Comparison of ENCODE assay signal across 21 cellular contexts in the genomic region with DNA sequence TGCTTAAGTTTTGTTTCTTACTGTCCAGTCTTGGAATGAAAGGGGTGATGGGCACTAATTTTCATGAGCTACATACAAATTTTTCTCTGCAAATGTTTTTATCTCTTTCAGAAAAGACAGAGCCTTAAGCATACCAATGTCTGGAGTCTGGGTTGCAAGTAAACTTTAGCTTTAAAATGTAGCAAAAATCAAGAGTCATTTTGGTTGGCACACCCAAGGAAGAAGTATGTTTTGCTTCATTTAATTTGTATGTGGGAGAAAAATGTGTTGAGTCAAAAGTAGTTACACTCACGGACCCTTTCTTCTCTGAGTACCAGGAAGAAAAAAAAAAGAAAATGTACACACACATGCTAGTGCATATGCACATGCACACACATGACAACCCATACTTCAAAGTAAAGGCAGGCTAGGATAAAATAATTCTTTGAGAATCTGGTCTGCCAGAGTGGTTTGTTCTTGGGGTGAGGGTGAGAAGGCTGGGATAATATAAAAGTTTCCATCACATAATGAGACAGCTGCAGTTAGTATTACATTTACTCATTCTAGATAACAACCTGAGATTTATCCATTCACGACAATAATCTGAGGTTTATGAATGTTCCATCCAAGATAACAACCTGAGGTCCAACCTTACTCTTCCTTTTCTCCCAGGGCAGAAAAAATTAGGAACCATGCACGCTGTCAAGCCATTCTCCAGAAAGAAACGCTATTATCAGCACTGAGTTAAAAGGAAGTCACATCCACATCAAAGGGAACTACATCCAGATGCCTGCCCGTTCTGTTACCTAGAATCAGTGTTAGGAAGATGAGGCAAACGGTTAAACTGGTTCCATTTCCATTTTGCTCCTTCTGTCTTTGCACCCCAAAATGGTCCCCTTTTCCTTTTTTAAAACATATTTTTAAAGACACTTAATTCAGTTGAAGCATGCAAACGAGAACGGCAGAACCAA. TPM values are rescaled to one million over a fixed set of nuclear protein-coding genes. Genes with fewer than 3 reads are reported as not detected.
DNase-seq lines count a peak whose midpoint lies in the region; ATAC-seq lines count a peak whose summit lies in the region.
"Had no signal": no experiment of that assay in that cellular context is flagged by ENCODE, and none has a peak within 500 bp of the region (broad histone marks: within the 10 kb centered on the region; RNA-seq: fewer than 3 reads in every experiment).

No MANE protein-coding gene starts in this region.

- no peak for DNase-seq in activated naive CD4-positive, alpha-beta T cell treated with anti-CD3 and anti-CD28 coated beads for 36 hours
- no peak for DNase-seq in activated naive CD4-positive, alpha-beta T cell treated with anti-CD3 and anti-CD28 coated beads, Interleukin-2, amount 50 U/mL, for 16 hours
- DNase-seq in Jurkat, Clone E6-1 (ENCODE audit: low read depth, low spot score): peak; percentile 83
- DNase-seq in activated naive CD8-positive, alpha-beta T cell treated with anti-CD3 and anti-CD28 coated beads, Interleukin-2, amount 50 U/mL, for 24 hours: no peak
- no peak for DNase-seq in stimulated activated naive CD8-positive, alpha-beta T cell treated with anti-CD3 and anti-CD28 coated beads, Interleukin-15, Interleukin-2, amounts not matched to agents 100 U/mL and 50 U/mL, for 24 hours
- DNase-seq: activated B cell treated with CpG ODN at 0.5 μM for 24 hours; activated CD8-positive, alpha-beta memory T cell treated with anti-CD3 and anti-CD28 coated beads, Interleukin-2, amount 10 ng/mL, durations not matched to agents 7 days and 5 days; activated gamma-delta T cell; colonic mucosa; DMS79 treated with DMSO at 0.1 percent for 48 hours; left colon; mesendoderm; NCI-H1417; stimulated activated naive B cell treated with anti-CD40 and anti-IgM and Interleukin-4, amounts not matched to agents 10 μg/mL and 1 μg/mL and 100 μg/mL, for 72 hours; transverse colon had no signal

- H3K4me3 Mint-ChIP-seq in activated naive CD4-positive, alpha-beta T cell treated with anti-CD3 and anti-CD28 coated beads for 36 hours: peak overlapping the region; percentile 54
- H3K4me3 Mint-ChIP-seq in activated naive CD8-positive, alpha-beta T cell treated with anti-CD3 and anti-CD28 coated beads, Interleukin-2, amount 50 U/mL, for 24 hours: peak overlapping the region; percentile 62
- H3K4me3 Mint-ChIP-seq: activated B cell treated with CpG ODN at 0.5 μM for 24 hours; activated CD8-positive, alpha-beta memory T cell treated with anti-CD3 and anti-CD28 coated beads, Interleukin-2, amount 10 ng/mL, durations not matched to agents 7 days and 5 days; brain; nephron; stimulated activated naive B cell treated with anti-CD40 and anti-IgM and Interleukin-4, amounts not matched to agents 10 μg/mL and 1 μg/mL and 100 μg/mL, for 72 hours had no signal

- ATAC-seq in activated naive CD8-positive, alpha-beta T cell treated with anti-CD3 and anti-CD28 coated beads, Interleukin-2, amount 50 U/mL, for 24 hours: peak; percentile 61
- ATAC-seq in stimulated activated naive CD8-positive, alpha-beta T cell treated with anti-CD3 and anti-CD28 coated beads, Interleukin-15, Interleukin-2, amounts not matched to agents 100 U/mL and 50 U/mL, for 24 hours: peak; percentile 46
- ATAC-seq in GM21526 (IDR thresholded peaks at IDR 0.05; ENCODE audit: low FRiP score, unreplicated experiment) (no peak), HG03342 (IDR thresholded peaks at IDR 0.05; ENCODE audit: unreplicated experiment) (no peak), GM18861 (IDR thresholded peaks at IDR 0.05; ENCODE audit: unreplicated experiment) (no peak)
- ATAC-seq: activated CD8-positive, alpha-beta memory T cell treated with anti-CD3 and anti-CD28 coated beads, Interleukin-2, amount 10 ng/mL, durations not matched to agents 7 days and 5 days; left colon; stimulated activated naive B cell treated with anti-CD40 and anti-IgM and Interleukin-4, amounts not matched to agents 10 μg/mL and 1 μg/mL and 100 μg/mL, for 72 hours had no signal

- no peaks in the 10 kb centered on the region for H3K9me3 Mint-ChIP-seq in activated naive CD4-positive, alpha-beta T cell treated with anti-CD3 and anti-CD28 coated beads for 36 hours
- H3K9me3 Mint-ChIP-seq in activated naive CD8-positive, alpha-beta T cell treated with anti-CD3 and anti-CD28 coated beads, Interleukin-2, amount 50 U/mL, for 24 hours: no peaks in the 10 kb centered on the region
- H3K9me3 Mint-ChIP-seq: activated B cell treated with CpG ODN at 0.5 μM for 24 hours; brain; nephron; stimulated activated naive B cell treated with anti-CD40 and anti-IgM and Interleukin-4, amounts not matched to agents 10 μg/mL and 1 μg/mL and 100 μg/mL, for 72 hours had no signal

- CTCF ChIA-PET in activated naive CD4-positive, alpha-beta T cell treated with anti-CD3 and anti-CD28 coated beads for 36 hours (lab: Charles Lee): no interaction called here

- no peaks in the 10 kb centered on the region for H3K36me3 Mint-ChIP-seq in activated naive CD4-positive, alpha-beta T cell treated with anti-CD3 and anti-CD28 coated beads for 36 hours (ENCODE audit: low read depth)
- no peaks in the 10 kb centered on the region for H3K36me3 Mint-ChIP-seq in activated naive CD8-positive, alpha-beta T cell treated with anti-CD3 and anti-CD28 coated beads, Interleukin-2, amount 50 U/mL, for 24 hours (ENCODE audit: low read depth)
- H3K36me3 Mint-ChIP-seq: brain; stimulated activated naive B cell treated with anti-CD40 and anti-IgM and Interleukin-4, amounts not matched to agents 10 μg/mL and 1 μg/mL and 100 μg/mL, for 72 hours had no signal

- intact Hi-C loops in activated naive CD4-positive, alpha-beta T cell treated with anti-CD3 and anti-CD28 coated beads for 36 hours (cut with micrococcal nuclease): loop anchor here (1.0 kb wide), 1 partner anchor 10 kb away; a partner anchor contains a TSS

- no peaks in the 10 kb centered on the region for H3K27me3 Mint-ChIP-seq in activated naive CD4-positive, alpha-beta T cell treated with anti-CD3 and anti-CD28 coated beads for 36 hours (ENCODE audit: low read depth)
- H3K27me3 Mint-ChIP-seq in activated naive CD8-positive, alpha-beta T cell treated with anti-CD3 and anti-CD28 coated beads, Interleukin-2, amount 50 U/mL, for 24 hours: no peaks in the 10 kb centered on the region
- H3K27me3 Mint-ChIP-seq: activated B cell treated with CpG ODN at 0.5 μM for 24 hours; activated CD8-positive, alpha-beta memory T cell treated with anti-CD3 and anti-CD28 coated beads, Interleukin-2, amount 10 ng/mL, durations not matched to agents 7 days and 5 days; brain; stimulated activated naive B cell treated with anti-CD40 and anti-IgM and Interleukin-4, amounts not matched to agents 10 μg/mL and 1 μg/mL and 100 μg/mL, for 72 hours had no signal

- H3K4me3 ChIP-seq in Jurkat, Clone E6-1 (ENCODE audit: low read length): peak overlapping the region; percentile 45
- H3K4me3 ChIP-seq: colonic mucosa, transverse colon had no signal

- H3K27ac Mint-ChIP-seq in activated naive CD4-positive, alpha-beta T cell treated with anti-CD3 and anti-CD28 coated beads for 36 hours: no peak overlapping the region
- no peak overlapping the region for H3K27ac Mint-ChIP-seq in activated naive CD8-positive, alpha-beta T cell treated with anti-CD3 and anti-CD28 coated beads, Interleukin-2, amount 50 U/mL, for 24 hours
- H3K27ac Mint-ChIP-seq: activated B cell treated with CpG ODN at 0.5 μM for 24 hours; activated CD8-positive, alpha-beta memory T cell treated with anti-CD3 and anti-CD28 coated beads, Interleukin-2, amount 10 ng/mL, durations not matched to agents 7 days and 5 days; brain; nephron; stimulated activated naive B cell treated with anti-CD40 and anti-IgM and Interleukin-4, amounts not matched to agents 10 μg/mL and 1 μg/mL and 100 μg/mL, for 72 hours had no signal

- peaks cover 39% of the 10 kb centered on the region for H3K4me1 Mint-ChIP-seq in activated naive CD4-positive, alpha-beta T cell treated with anti-CD3 and anti-CD28 coated beads for 36 hours (ENCODE audit: low read depth)
- H3K4me1 Mint-ChIP-seq in activated naive CD8-positive, alpha-beta T cell treated with anti-CD3 and anti-CD28 coated beads, Interleukin-2, amount 50 U/mL, for 24 hours: peaks cover 40% of the 10 kb centered on the region
- H3K4me1 Mint-ChIP-seq: brain, nephron had no signal

RNA-seq across cellular contexts. Expression of a gene that starts 9.3 kb away (rescaled TPM):
- total RNA-seq in activated naive CD4-positive, alpha-beta T cell treated with anti-CD3 and anti-CD28 coated beads for 36 hours: 10 to 100 TPM in 1 of 2 experiments, 1 to 10 TPM in 1; 9.8 to 11.1 TPM
- polyA plus RNA-seq in Jurkat, Clone E6-1 (2012; ENCODE audit: insufficient read depth, insufficient read length): 4.1 TPM
- total RNA-seq: SK-MEL-5 had no signal

Comparison
In these comparisons a context has a peak if more than half of its experiments do, and no peak if none do; other contexts are left out.
1. ATAC-seq: peak in activated naive CD8-positive, alpha-beta T cell treated with anti-CD3 and anti-CD28 coated beads, Interleukin-2, amount 50 U/mL, for 24 hours (single experiment) and stimulated activated naive CD8-positive, alpha-beta T cell treated with anti-CD3 and anti-CD28 coated beads, Interleukin-15, Interleukin-2, amounts not matched to agents 100 U/mL and 50 U/mL, for 24 hours (single experiment); none in GM21526 (single experiment), HG03342 (single experiment) and GM18861 (single experiment).